In genomic region chr22:40196628-40197027, GRCh38 we compare ENCODE assay signal across 8 cellular contexts. TPM values are rescaled to one million over a fixed set of nuclear protein-coding genes. Genes with fewer than 3 reads are reported as not detected.
DNase-seq lines count a peak whose midpoint lies in the region; ATAC-seq and TF ChIP-seq lines count a peak whose summit lies in the region.

No MANE protein-coding gene starts in this region.

- H3K4me1 ChIP-seq in right atrium auricular region (peaks cover 0 to 67% of the 10 kb centered on the region in 2 donors), subcutaneous abdominal adipose tissue (ENCODE audit: control insufficient read depth in 5 of 5, insufficient read depth in 5 of 5, low read length in 5 of 5) (peaks cover 0 to 33% (median 25%) of the 10 kb centered on the region in 5 donors)

- peak overlapping the region; percentile 1 to 38 for H3K27ac ChIP-seq in right atrium auricular region
- H3K27ac ChIP-seq in subcutaneous abdominal adipose tissue (ENCODE audit: low read depth, low read length), result peak overlapping the region; percentile 14

- TF ChIP-seq CTCF in right atrium auricular region (IDR thresholded peaks at IDR 0.05), result no peak

- ATAC-seq in GM18868 (IDR thresholded peaks at IDR 0.05; ENCODE audit: unreplicated experiment) (no peak), HG03521 (IDR thresholded peaks at IDR 0.05; ENCODE audit: unreplicated experiment) (no peak)

- H3K27me3 ChIP-seq in right atrium auricular region (no peaks in the 10 kb centered on the region), subcutaneous abdominal adipose tissue (ENCODE audit: control insufficient read depth in 5 of 5, insufficient read depth in 4 of 5, low read length in 5 of 5) (no peaks in the 10 kb centered on the region)

- H3K36me3 ChIP-seq in right atrium auricular region, result no peaks in the 10 kb centered on the region
- no peaks in the 10 kb centered on the region for H3K36me3 ChIP-seq in subcutaneous abdominal adipose tissue (ENCODE audit: control insufficient read depth in 5 of 5, insufficient read depth in 5 of 5, low read length in 5 of 5)

- no peaks in the 10 kb centered on the region for H3K9me3 ChIP-seq in right atrium auricular region
- no peaks in the 10 kb centered on the region for H3K9me3 ChIP-seq in subcutaneous abdominal adipose tissue (ENCODE audit: control insufficient read depth in 5 of 5, low read length in 5 of 5)

- in situ Hi-C loops in G401 (cut with HindIII; ENCODE audit: low sequenced_read_pairs), result loop anchor here (25.0 kb wide), 1 partner anchor 134 kb away; no protein-coding TSS in a partner anchor

- DNase-seq in activated effector memory CD4-positive, alpha-beta T cell treated with anti-CD3 and anti-CD28 coated beads, Interleukin-2, amount 50 U/mL, for 16 hours, result peak; percentile 73
- DNase-seq in activated effector memory CD4-positive, alpha-beta T cell treated with Interleukin-2 at 50 U/mL for 16 hours, result no peak
- peak; percentile 57 to 62 for DNase-seq in activated T-cell treated with anti-CD3 and anti-CD28 coated beads, Interleukin-2, amount 50 U/mL, for 48 hours
- DNase-seq in right atrium auricular region (ENCODE audit: low spot score) (no peak), G401 (ENCODE audit: low spot score) (no peak)

- H3K9ac ChIP-seq in subcutaneous abdominal adipose tissue (ENCODE audit: low read length in 5 of 5), result peak overlapping the region in 2 of 5 donors; percentile 13 to 15

- H3K4me3 ChIP-seq in right atrium auricular region, result no peak overlapping the region
- no peak overlapping the region for H3K4me3 ChIP-seq in subcutaneous abdominal adipose tissue (ENCODE audit: low read depth in 1 of 5, low read length in 5 of 5)

RNA-seq across cellular contexts. Expression of gene TNRC6B, which starts 18.9 kb away (rescaled TPM):
- 10 to 100 TPM; 25.0 to 27.1 TPM for total RNA-seq in right atrium auricular region
- total RNA-seq in G401 (2014; rRNA removed; shearing (Covaris generic)), result 11.1 TPM in 2 replicates

Comparison
In these comparisons a context has a peak if more than half of its experiments do, and no peak if none do; other contexts are left out.
1. DNase-seq: peak in activated effector memory CD4-positive, alpha-beta T cell treated with anti-CD3 and anti-CD28 coated beads, Interleukin-2, amount 50 U/mL, for 16 hours (single experiment) and activated T-cell treated with anti-CD3 and anti-CD28 coated beads, Interleukin-2, amount 50 U/mL, for 48 hours (2 of 2); none in activated effector memory CD4-positive, alpha-beta T cell treated with Interleukin-2 at 50 U/mL for 16 hours (single experiment), right atrium auricular region (single experiment) and G401 (single experiment).